In genomic region chr9:62915661-62916060, GRCh38 we compare ENCODE assay signal across 8 cellular contexts.
DNase-seq lines count a peak whose midpoint lies in the region; ATAC-seq, FAIRE-seq and TF ChIP-seq lines count a peak whose summit lies in the region.
"Not testable (repeated sequence)": the region's sequence is repeated elsewhere in the genome, so short reads cannot be mapped to it uniquely, and the experiment has no call there.

No MANE protein-coding gene starts in this region.

- not testable (repeated sequence) for H3K4me1 Mint-ChIP-seq in activated CD4-positive, alpha-beta T cell treated with anti-CD3 and anti-CD28 coated beads for 36 hours; naive thymus-derived CD4-positive, alpha-beta T cell

- TF ChIP-seq CTCF in foreskin keratinocyte (conservative IDR thresholded peaks at IDR 0.05): not testable (repeated sequence)

- not testable (repeated sequence) for H3K27ac ChIP-seq in foreskin keratinocyte; naive thymus-derived CD4-positive, alpha-beta T cell (ENCODE audit: low read depth, low read length)

- not testable (repeated sequence) for H3K4me3 ChIP-seq in naive thymus-derived CD4-positive, alpha-beta T cell (ENCODE audit: low read length)

- not testable (repeated sequence) for H3K9me3 ChIP-seq in naive thymus-derived CD4-positive, alpha-beta T cell (ENCODE audit: control insufficient read depth in 2 of 3, low read length in 3 of 3)

- peak; percentile 100 for ATAC-seq in GM18873 (IDR thresholded peaks at IDR 0.05; ENCODE audit: low FRiP score, unreplicated experiment)
- ATAC-seq in GM21515 (IDR thresholded peaks at IDR 0.05; ENCODE audit: unreplicated experiment): peak; percentile 100
- peak; percentile 100 for ATAC-seq in HG02884 (IDR thresholded peaks at IDR 0.05; ENCODE audit: unreplicated experiment)
- peak; percentile 100 for ATAC-seq in HG03432 (IDR thresholded peaks at IDR 0.05; ENCODE audit: unreplicated experiment)
- peak; percentile 90 for ATAC-seq in activated CD4-positive, alpha-beta T cell treated with anti-CD3 and anti-CD28 coated beads for 36 hours
- ATAC-seq in foreskin keratinocyte: peak; percentile 100
- ATAC-seq in naive thymus-derived CD4-positive, alpha-beta T cell: peak; percentile 100

- not testable (repeated sequence) for H3K9me3 Mint-ChIP-seq in activated CD4-positive, alpha-beta T cell treated with anti-CD3 and anti-CD28 coated beads for 36 hours (ENCODE audit: low read depth); naive thymus-derived CD4-positive, alpha-beta T cell

- intact Hi-C loops in activated CD4-positive, alpha-beta T cell treated with anti-CD3 and anti-CD28 coated beads for 36 hours (cut with DNase I, micrococcal nuclease); naive thymus-derived CD4-positive, alpha-beta T cell (cut with micrococcal nuclease): not testable (repeated sequence)

- POLR2A ChIA-PET in activated CD4-positive, alpha-beta T cell treated with anti-CD3 and anti-CD28 coated beads for 36 hours (lab: Charles Lee); naive thymus-derived CD4-positive, alpha-beta T cell (lab: Charles Lee): not testable (repeated sequence)

- not testable (repeated sequence) for H3K27me3 Mint-ChIP-seq in activated CD4-positive, alpha-beta T cell treated with anti-CD3 and anti-CD28 coated beads for 36 hours; naive thymus-derived CD4-positive, alpha-beta T cell

- H3K4me1 ChIP-seq in foreskin keratinocyte; naive thymus-derived CD4-positive, alpha-beta T cell (ENCODE audit: control insufficient read depth in 2 of 2, insufficient read depth in 2 of 2, low read length in 2 of 2): not testable (repeated sequence)

- not testable (repeated sequence) for H3K4me3 Mint-ChIP-seq in activated CD4-positive, alpha-beta T cell treated with anti-CD3 and anti-CD28 coated beads for 36 hours; naive thymus-derived CD4-positive, alpha-beta T cell

- not testable (repeated sequence) for H3K27ac Mint-ChIP-seq in activated CD4-positive, alpha-beta T cell treated with anti-CD3 and anti-CD28 coated beads for 36 hours; naive thymus-derived CD4-positive, alpha-beta T cell

- not testable (repeated sequence) for H3K36me3 Mint-ChIP-seq in activated CD4-positive, alpha-beta T cell treated with anti-CD3 and anti-CD28 coated beads for 36 hours (ENCODE audit: low read depth); naive thymus-derived CD4-positive, alpha-beta T cell

- H3K36me3 ChIP-seq in naive thymus-derived CD4-positive, alpha-beta T cell (ENCODE audit: control insufficient read depth in 2 of 3, insufficient read depth in 3 of 3, low read length in 3 of 3): not testable (repeated sequence)

- not testable (repeated sequence) for H3K27me3 ChIP-seq in foreskin keratinocyte; naive thymus-derived CD4-positive, alpha-beta T cell (ENCODE audit: control insufficient read depth in 2 of 2, insufficient read depth in 2 of 2, low read length in 2 of 2)

- not testable (repeated sequence) for DNase-seq in activated CD4-positive, alpha-beta T cell treated with anti-CD3 and anti-CD28 coated beads for 36 hours; foreskin keratinocyte
- peak in 2 of 9 donors; percentile 28 to 32 for DNase-seq in naive thymus-derived CD4-positive, alpha-beta T cell

- peak; percentile 72 for FAIRE-seq in A204.1 (lab: Jason Lieb, UNC)

- CTCF ChIA-PET in activated CD4-positive, alpha-beta T cell treated with anti-CD3 and anti-CD28 coated beads for 36 hours (lab: Charles Lee); naive thymus-derived CD4-positive, alpha-beta T cell (lab: Charles Lee): not testable (repeated sequence)
